ENCODE assay signal across 1 cellular context in the genomic region with DNA sequence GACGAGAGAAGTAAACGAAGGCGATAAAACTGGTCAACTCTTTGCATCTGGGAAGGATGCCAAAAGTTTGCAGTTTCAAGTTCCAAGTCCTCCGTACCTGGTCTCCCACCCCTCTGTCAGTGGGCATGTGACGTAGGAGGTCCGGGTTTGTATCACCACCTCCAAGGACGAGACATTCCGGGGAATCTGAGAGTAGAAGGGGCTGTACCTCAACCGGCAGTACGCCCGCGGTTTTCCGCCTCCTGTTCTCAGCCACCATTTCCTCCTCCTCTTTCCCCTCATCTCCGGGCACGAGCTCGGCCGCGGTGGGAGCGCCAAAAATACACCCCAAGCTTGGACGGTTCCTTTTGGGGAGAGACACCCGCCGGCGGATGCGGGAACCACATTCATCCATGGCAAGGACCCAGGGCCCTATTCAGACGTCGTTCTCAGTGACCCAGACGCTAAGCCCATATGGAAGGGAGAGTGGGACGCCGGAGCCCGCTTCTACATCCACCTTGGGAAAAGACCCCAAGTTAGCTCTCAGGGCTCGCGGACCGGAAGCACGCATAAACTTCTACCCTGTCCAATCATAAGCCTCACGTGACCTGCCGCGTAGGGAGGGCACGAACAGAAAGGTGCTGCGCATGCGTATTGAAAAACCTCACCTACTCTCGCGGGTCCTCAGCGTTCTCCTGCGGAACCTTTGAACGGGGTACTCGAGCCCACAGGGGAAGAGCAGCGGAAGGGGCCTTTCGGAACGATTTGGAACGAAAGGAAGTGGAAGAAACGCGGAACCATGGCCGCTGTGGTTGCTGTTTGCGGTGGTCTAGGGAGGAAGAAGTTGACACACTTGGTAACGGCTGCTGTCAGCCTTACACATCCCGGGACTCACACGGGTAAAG.
A peak's percentile ranks its signal among the peaks of the same experiment; 100 is the strongest.
TF ChIP-seq lines count a peak whose summit lies in the region.

A gene with protein sequence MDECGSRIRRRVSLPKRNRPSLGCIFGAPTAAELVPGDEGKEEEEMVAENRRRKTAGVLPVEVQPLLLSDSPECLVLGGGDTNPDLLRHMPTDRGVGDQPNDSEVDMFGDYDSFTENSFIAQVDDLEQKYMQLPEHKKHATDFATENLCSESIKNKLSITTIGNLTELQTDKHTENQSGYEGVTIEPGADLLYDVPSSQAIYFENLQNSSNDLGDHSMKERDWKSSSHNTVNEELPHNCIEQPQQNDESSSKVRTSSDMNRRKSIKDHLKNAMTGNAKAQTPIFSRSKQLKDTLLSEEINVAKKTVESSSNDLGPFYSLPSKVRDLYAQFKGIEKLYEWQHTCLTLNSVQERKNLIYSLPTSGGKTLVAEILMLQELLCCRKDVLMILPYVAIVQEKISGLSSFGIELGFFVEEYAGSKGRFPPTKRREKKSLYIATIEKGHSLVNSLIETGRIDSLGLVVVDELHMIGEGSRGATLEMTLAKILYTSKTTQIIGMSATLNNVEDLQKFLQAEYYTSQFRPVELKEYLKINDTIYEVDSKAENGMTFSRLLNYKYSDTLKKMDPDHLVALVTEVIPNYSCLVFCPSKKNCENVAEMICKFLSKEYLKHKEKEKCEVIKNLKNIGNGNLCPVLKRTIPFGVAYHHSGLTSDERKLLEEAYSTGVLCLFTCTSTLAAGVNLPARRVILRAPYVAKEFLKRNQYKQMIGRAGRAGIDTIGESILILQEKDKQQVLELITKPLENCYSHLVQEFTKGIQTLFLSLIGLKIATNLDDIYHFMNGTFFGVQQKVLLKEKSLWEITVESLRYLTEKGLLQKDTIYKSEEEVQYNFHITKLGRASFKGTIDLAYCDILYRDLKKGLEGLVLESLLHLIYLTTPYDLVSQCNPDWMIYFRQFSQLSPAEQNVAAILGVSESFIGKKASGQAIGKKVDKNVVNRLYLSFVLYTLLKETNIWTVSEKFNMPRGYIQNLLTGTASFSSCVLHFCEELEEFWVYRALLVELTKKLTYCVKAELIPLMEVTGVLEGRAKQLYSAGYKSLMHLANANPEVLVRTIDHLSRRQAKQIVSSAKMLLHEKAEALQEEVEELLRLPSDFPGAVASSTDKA (minus strand): TSS at position 524 of the 884 bp plus-strand sequence. CDS start 130 bp downstream, at position 394.
Gene MRPS18C, plus strand, starts transcription at position 759 of the 884 bp plus-strand sequence. Its CDS starts 20 bp downstream, at position 779.

TF ChIP-seq in SK-N-SH, 30 proteins besides CTCF, POLR2A, EP300 and RAD21 (continued from another document):
- TF ChIP-seq, protein P1, sequence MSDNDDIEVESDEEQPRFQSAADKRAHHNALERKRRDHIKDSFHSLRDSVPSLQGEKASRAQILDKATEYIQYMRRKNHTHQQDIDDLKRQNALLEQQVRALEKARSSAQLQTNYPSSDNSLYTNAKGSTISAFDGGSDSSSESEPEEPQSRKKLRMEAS (IDR thresholded peaks at IDR 0.05; ENCODE audit: low read depth) = peak; percentile 91
- TF ChIP-seq POLR2AphosphoS5 (IDR thresholded peaks at IDR 0.05; ENCODE audit: low read depth, low read length) = peak; percentile 97
- TF ChIP-seq ELF1 (IDR thresholded peaks at IDR 0.05) = peak; percentile 90
- TF ChIP-seq EZH2phosphoT487 (IDR thresholded peaks at IDR 0.05; ENCODE audit: borderline replicate concordance, low read depth) = no peak
- peak; percentile 97 for TF ChIP-seq TAF1 (IDR thresholded peaks at IDR 0.05; ENCODE audit: borderline replicate concordance, low read depth, low read length)
- peak; percentile 98 for TF ChIP-seq GABPA (IDR thresholded peaks at IDR 0.05; ENCODE audit: low read depth)
- TF ChIP-seq, protein P2, sequence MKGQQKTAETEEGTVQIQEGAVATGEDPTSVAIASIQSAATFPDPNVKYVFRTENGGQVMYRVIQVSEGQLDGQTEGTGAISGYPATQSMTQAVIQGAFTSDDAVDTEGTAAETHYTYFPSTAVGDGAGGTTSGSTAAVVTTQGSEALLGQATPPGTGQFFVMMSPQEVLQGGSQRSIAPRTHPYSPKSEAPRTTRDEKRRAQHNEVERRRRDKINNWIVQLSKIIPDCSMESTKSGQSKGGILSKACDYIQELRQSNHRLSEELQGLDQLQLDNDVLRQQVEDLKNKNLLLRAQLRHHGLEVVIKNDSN (IDR thresholded peaks at IDR 0.05; ENCODE audit: borderline replicate concordance, low read depth) = peak; percentile 99
- no peak for TF ChIP-seq TEAD4 (IDR thresholded peaks at IDR 0.05; ENCODE audit: borderline replicate concordance, insufficient read depth)
- TF ChIP-seq RCOR1 (IDR thresholded peaks at IDR 0.05; ENCODE audit: low read length) = peak; percentile 36; the same call in 1 of the 2 replicates
- no peak for TF ChIP-seq MEF2A (IDR thresholded peaks at IDR 0.05; ENCODE audit: borderline replicate concordance, low read depth)
- TF ChIP-seq YY1 (IDR thresholded peaks at IDR 0.05; ENCODE audit: low read depth) = peak; percentile 91
- TF ChIP-seq CHD2 (IDR thresholded peaks at IDR 0.05; ENCODE audit: low read length, partially characterized antibody) = peak; percentile 99
- no peak for TF ChIP-seq FOXJ3 (CRISPR knock-in tag; IDR thresholded peaks at IDR 0.05)
- TF ChIP-seq NFIC (IDR thresholded peaks at IDR 0.05; ENCODE audit: borderline replicate concordance) = 0 out of 2 replicates have a peak, but pooled peaks have one; percentile 17
- peak; percentile 96 for TF ChIP-seq USF2 (IDR thresholded peaks at IDR 0.05; ENCODE audit: borderline replicate concordance, low read depth, low read length)
- TF ChIP-seq, protein P3, sequence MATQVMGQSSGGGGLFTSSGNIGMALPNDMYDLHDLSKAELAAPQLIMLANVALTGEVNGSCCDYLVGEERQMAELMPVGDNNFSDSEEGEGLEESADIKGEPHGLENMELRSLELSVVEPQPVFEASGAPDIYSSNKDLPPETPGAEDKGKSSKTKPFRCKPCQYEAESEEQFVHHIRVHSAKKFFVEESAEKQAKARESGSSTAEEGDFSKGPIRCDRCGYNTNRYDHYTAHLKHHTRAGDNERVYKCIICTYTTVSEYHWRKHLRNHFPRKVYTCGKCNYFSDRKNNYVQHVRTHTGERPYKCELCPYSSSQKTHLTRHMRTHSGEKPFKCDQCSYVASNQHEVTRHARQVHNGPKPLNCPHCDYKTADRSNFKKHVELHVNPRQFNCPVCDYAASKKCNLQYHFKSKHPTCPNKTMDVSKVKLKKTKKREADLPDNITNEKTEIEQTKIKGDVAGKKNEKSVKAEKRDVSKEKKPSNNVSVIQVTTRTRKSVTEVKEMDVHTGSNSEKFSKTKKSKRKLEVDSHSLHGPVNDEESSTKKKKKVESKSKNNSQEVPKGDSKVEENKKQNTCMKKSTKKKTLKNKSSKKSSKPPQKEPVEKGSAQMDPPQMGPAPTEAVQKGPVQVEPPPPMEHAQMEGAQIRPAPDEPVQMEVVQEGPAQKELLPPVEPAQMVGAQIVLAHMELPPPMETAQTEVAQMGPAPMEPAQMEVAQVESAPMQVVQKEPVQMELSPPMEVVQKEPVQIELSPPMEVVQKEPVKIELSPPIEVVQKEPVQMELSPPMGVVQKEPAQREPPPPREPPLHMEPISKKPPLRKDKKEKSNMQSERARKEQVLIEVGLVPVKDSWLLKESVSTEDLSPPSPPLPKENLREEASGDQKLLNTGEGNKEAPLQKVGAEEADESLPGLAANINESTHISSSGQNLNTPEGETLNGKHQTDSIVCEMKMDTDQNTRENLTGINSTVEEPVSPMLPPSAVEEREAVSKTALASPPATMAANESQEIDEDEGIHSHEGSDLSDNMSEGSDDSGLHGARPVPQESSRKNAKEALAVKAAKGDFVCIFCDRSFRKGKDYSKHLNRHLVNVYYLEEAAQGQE (IDR thresholded peaks at IDR 0.05; ENCODE audit: low read depth, low read length) = peak; percentile 66; the same call in 1 of the 2 replicates
- TF ChIP-seq SMC3 (IDR thresholded peaks at IDR 0.05; ENCODE audit: low read depth, low read length) = no peak
- no peak for TF ChIP-seq FOXM1 (IDR thresholded peaks at IDR 0.05; ENCODE audit: low read depth)
- TF ChIP-seq JUND (IDR thresholded peaks at IDR 0.05) = no peak
